ENCODE assay signal across 15 cellular contexts in genomic region chr15:63981596-63982320, GRCh38.
"Had no signal": no experiment of that assay in that cellular context is flagged by ENCODE, and none has a peak within 500 bp of the region (broad histone marks: within the 10 kb centered on the region; RNA-seq: fewer than 3 reads in every experiment).

No MANE protein-coding gene starts in this region.

- H3K27me3 Mint-ChIP-seq: activated T-cell treated with anti-CD3 and anti-CD28 coated beads, Interleukin-2, amount 50 U/mL, for 24 hours; naive thymus-derived CD4-positive, alpha-beta T cell had no signal

- H3K4me2 ChIP-seq: smooth muscle cell had no signal

- H3K9me3 ChIP-seq: ascending aorta, esophagus squamous epithelium had no signal

- H3K4me1 Mint-ChIP-seq: activated naive CD4-positive, alpha-beta T cell treated with anti-CD3 and anti-CD28 coated beads, Interleukin-2, amount 10 ng/mL, durations not matched to agents 7 days and 5 days; immature natural killer cell had no signal

- H3K9me3 Mint-ChIP-seq: activated naive CD4-positive, alpha-beta T cell treated with anti-CD3 and anti-CD28 coated beads, Interleukin-2, amount 10 ng/mL, durations not matched to agents 7 days and 5 days; activated T-cell treated with anti-CD3 and anti-CD28 coated beads, Interleukin-2, amount 50 U/mL, for 24 hours had no signal

- DNase-seq: activated CD4-positive, alpha-beta T cell treated with anti-CD3 and anti-CD28 coated beads, Interleukin-2, amount 50 U/mL, for 48 hours; activated naive CD4-positive, alpha-beta T cell treated with anti-CD3 and anti-CD28 coated beads, Interleukin-2, amount 10 ng/mL, durations not matched to agents 7 days and 5 days; activated T-cell treated with anti-CD3 and anti-CD28 coated beads, Interleukin-2, amount 50 U/mL, for 24 hours; esophagus squamous epithelium; immature natural killer cell; left colon; naive thymus-derived CD4-positive, alpha-beta T cell; right cardiac atrium; T-helper 1 cell; T1000; trophoblast cell had no signal

- H3K36me3 Mint-ChIP-seq: activated naive CD4-positive, alpha-beta T cell treated with anti-CD3 and anti-CD28 coated beads, Interleukin-2, amount 10 ng/mL, durations not matched to agents 7 days and 5 days; naive thymus-derived CD4-positive, alpha-beta T cell had no signal

- H3K36me3 ChIP-seq: ascending aorta had no signal

- H3K27ac Mint-ChIP-seq: activated naive CD4-positive, alpha-beta T cell treated with anti-CD3 and anti-CD28 coated beads, Interleukin-2, amount 10 ng/mL, durations not matched to agents 7 days and 5 days; activated T-cell treated with anti-CD3 and anti-CD28 coated beads, Interleukin-2, amount 50 U/mL, for 24 hours had no signal

- H3K27me3 ChIP-seq: ascending aorta, esophagus squamous epithelium had no signal

- H3K27ac ChIP-seq: ascending aorta, esophagus squamous epithelium had no signal

- H3K4me3 Mint-ChIP-seq: activated naive CD4-positive, alpha-beta T cell treated with anti-CD3 and anti-CD28 coated beads, Interleukin-2, amount 10 ng/mL, durations not matched to agents 7 days and 5 days; activated T-cell treated with anti-CD3 and anti-CD28 coated beads, Interleukin-2, amount 50 U/mL, for 24 hours; immature natural killer cell; naive thymus-derived CD4-positive, alpha-beta T cell had no signal

- ATAC-seq: activated CD4-positive, CD25-positive, alpha-beta regulatory T cell treated with anti-CD3 and anti-CD28 coated beads, Interleukin-2, amount 50 U/mL, for 24 hours; left colon; naive thymus-derived CD4-positive, alpha-beta T cell; right cardiac atrium; stimulated activated naive CD8-positive, alpha-beta T cell treated with anti-CD3 and anti-CD28 coated beads, Interleukin-15, Interleukin-2, amounts not matched to agents 100 U/mL and 50 U/mL, for 24 hours had no signal

- H3K4me3 ChIP-seq: ascending aorta, esophagus squamous epithelium, smooth muscle cell had no signal
